In the genomic region with DNA sequence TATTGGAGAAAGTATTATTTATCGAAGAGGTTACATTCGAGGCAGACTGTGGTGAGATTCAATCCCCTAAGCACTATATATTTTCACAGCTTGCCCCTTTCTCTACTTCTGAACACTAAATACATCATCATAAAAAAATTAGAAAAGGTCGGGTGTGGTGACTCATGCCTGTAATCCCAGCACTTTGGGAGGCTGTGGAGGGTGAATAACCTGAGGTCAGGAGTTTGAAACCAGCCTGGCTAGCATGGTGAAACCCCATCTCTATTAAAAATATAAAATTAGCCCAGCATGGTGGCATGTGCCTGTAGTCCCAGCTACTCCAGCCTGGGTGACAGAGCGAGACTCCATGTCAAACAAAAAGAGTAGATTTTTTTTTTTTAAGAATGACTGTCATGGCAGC, we compare ENCODE assay signal across 21 cellular contexts.
"Had no signal": no experiment of that assay in that cellular context is flagged by ENCODE, and none has a peak within 500 bp of the region (broad histone marks: within the 10 kb centered on the region; RNA-seq: fewer than 3 reads in every experiment).

No MANE protein-coding gene starts in this region.

- H3K27ac ChIP-seq: breast epithelium, neutrophil, parathyroid adenoma, sigmoid colon, tibial artery had no signal

- H3K27me3 ChIP-seq: breast epithelium, neutrophil, sigmoid colon, tibial artery had no signal

- H3K9me3 ChIP-seq: breast epithelium, neutrophil, sigmoid colon, tibial artery had no signal

- H3K4me1 ChIP-seq: breast epithelium, parathyroid adenoma, sigmoid colon, tibial artery had no signal

- H3K4me3 ChIP-seq: breast epithelium, sigmoid colon, tibial artery had no signal

- H3K36me3 ChIP-seq: breast epithelium, neutrophil, sigmoid colon, tibial artery had no signal

- ATAC-seq: activated CD8-positive, alpha-beta T cell treated with anti-CD3 and anti-CD28 coated beads, Interleukin-2, amount 10 ng/mL, durations not matched to agents 7 days and 5 days; activated T-cell treated with anti-CD3 and anti-CD28 coated beads, Interleukin-2, amount 50 U/mL, for 4 hours; esophagus mucosa; natural killer cell treated with Interleukin-12 subunit alpha and Interleukin-12 subunit beta and Interleukin-15 and Interleukin-18, amount 100 ng/mL, for 72 hours; stimulated activated naive CD8-positive, alpha-beta T cell treated with anti-CD3 and anti-CD28 coated beads, Interleukin-15, Interleukin-2, amounts not matched to agents 100 U/mL and 50 U/mL, for 24 hours had no signal

- DNase-seq: activated CD4-positive, alpha-beta T cell treated with anti-CD3 and anti-CD28 coated beads, Interleukin-2, amount 10 ng/mL, durations not matched to agents 24 days and 14 days; activated CD8-positive, alpha-beta T cell treated with anti-CD3 and anti-CD28 coated beads, Interleukin-2, amount 10 ng/mL, durations not matched to agents 7 days and 5 days; activated naive CD4-positive, alpha-beta T cell treated with anti-CD3 and anti-CD28 coated beads for 36 hours; activated T-cell treated with anti-CD3 and anti-CD28 coated beads, Interleukin-2, amount 50 U/mL, for 4 hours; anterior cingulate cortex; cerebellar nuclear complex; effector CD8-positive, alpha-beta T cell; mesendoderm; sigmoid colon; stimulated activated CD4-positive, alpha-beta T cell treated with anti-CD3 and anti-CD28 coated beads, Interleukin-12 subunit alpha, Interleukin-12 subunit beta, amount 100 ng/mL, for 4 hours; stimulated activated CD4-positive, alpha-beta T cell treated with anti-CD3 and anti-CD28 coated beads, Interleukin-1b, Interleukin-23, amount 100 ng/mL, for 48 hours; stimulated activated naive CD8-positive, alpha-beta T cell treated with anti-CD3 and anti-CD28 coated beads, Interleukin-15, Interleukin-2, amounts not matched to agents 100 U/mL and 50 U/mL, for 24 hours; substantia nigra; T-helper 1 cell; T-helper 9 cell; tibial artery had no signal
